28 cellular contexts compared by ENCODE assay signal in genomic region chr17:39697961-39698360, GRCh38. TPM values are rescaled to one million over a fixed set of nuclear protein-coding genes. Genes with fewer than 3 reads are reported as not detected.
"Had no signal": no experiment of that assay in that cellular context is flagged by ENCODE, and none has a peak within 500 bp of the region (broad histone marks: within the 10 kb centered on the region; RNA-seq: fewer than 3 reads in every experiment).

No MANE protein-coding gene starts in this region.

- FAIRE-seq: islet of Langerhans, kidney had no signal

- H3K9me3 ChIP-seq: left lung, right atrium auricular region, right lobe of liver, tibial nerve, upper lobe of left lung, vagina had no signal

- H3K27ac ChIP-seq: left lung, right atrium auricular region, right lobe of liver, upper lobe of left lung, vagina had no signal

- H3K4me3 ChIP-seq: left lung, lung, right atrium auricular region, right lobe of liver, smooth muscle cell, tibial nerve, upper lobe of left lung, vagina had no signal

- H3K27me3 ChIP-seq: right atrium auricular region, right lobe of liver, tibial nerve, upper lobe of left lung, vagina had no signal

- DNase-seq: hypothalamus; immature natural killer cell; left colon; mesendoderm; naive B cell; natural killer cell; nucleus accumbens; right lobe of liver; stimulated activated CD4-positive, alpha-beta T cell treated with anti-CD3 and anti-CD28 coated beads, Interleukin-1b, Interleukin-23, amount 100 ng/mL, for 48 hours; stimulated activated CD4-positive, alpha-beta T cell treated with anti-CD3 and anti-CD28 coated beads, Interleukin-2, amount 100 ng/mL, for 48 hours; stimulated activated CD4-positive, alpha-beta T cell treated with anti-CD3 and anti-CD28 coated beads, Interleukin-4, amount 100 ng/mL, for 4 hours; stimulated activated CD8-positive, alpha-beta memory T cell treated with anti-CD3 and anti-CD28 coated beads, Interleukin-4, amount 100 ng/mL, for 48 hours; stimulated activated naive CD4-positive, alpha-beta T cell treated with Interleukin-2 at 50 U/mL for 16 hours; stimulated activated naive CD8-positive, alpha-beta T cell treated with anti-CD3 and anti-CD28 coated beads, Interleukin-15, amount 100 ng/mL, for 72 hours; substantia nigra; upper lobe of left lung had no signal

- H3K36me3 ChIP-seq: left lung, right atrium auricular region, right lobe of liver, upper lobe of left lung, vagina had no signal

- H3K4me2 ChIP-seq: smooth muscle cell had no signal

- ATAC-seq: left colon; left lung; natural killer cell; right lobe of liver; stimulated activated memory B cell treated with anti-CD40 and anti-IgM and Interleukin-4, amounts not matched to agents 10 μg/mL and 1 μg/mL and 100 μg/mL, for 72 hours; stimulated activated naive CD8-positive, alpha-beta T cell treated with anti-CD3 and anti-CD28 coated beads, Interleukin-15, amount 100 ng/mL, for 72 hours had no signal

RNA-seq across cellular contexts. Expression of gene PNMT, which starts 29.7 kb away (rescaled TPM):
- total RNA-seq: mononuclear cell, pulmonary artery endothelial cell, smooth muscle cell, urinary bladder had no signal

RNA-seq across cellular contexts. Expression of gene TCAP, which starts 32.8 kb away (rescaled TPM):
- total RNA-seq: smooth muscle cell had no signal
- polyA plus RNA-seq: immature natural killer cell had no signal
